ENCODE assay signal across 10 cellular contexts in genomic region chr15:80984856-80985255, GRCh38. TPM values are rescaled to one million over a fixed set of nuclear protein-coding genes. Genes with fewer than 3 reads are reported as not detected.
DNase-seq lines count a peak whose midpoint lies in the region; ATAC-seq lines count a peak whose summit lies in the region.
"Had no signal": no experiment of that assay in that cellular context is flagged by ENCODE, and none has a peak within 500 bp of the region (broad histone marks: within the 10 kb centered on the region; RNA-seq: fewer than 3 reads in every experiment).

No MANE protein-coding gene starts in this region.

- peak overlapping the region; percentile 34 for H3K27ac Mint-ChIP-seq in T-helper 1 cell treated with Interleukin-12 subunit alpha and Interleukin-12 subunit beta and Interleukin-4 antibody, amounts not matched to agents 30 μg/mL and 1 μg/mL, for 36 hours
- no peak overlapping the region for H3K27ac Mint-ChIP-seq in central memory CD8-positive, alpha-beta T cell (ENCODE audit: low read depth)

- peaks cover 45% of the 10 kb centered on the region for H3K4me1 Mint-ChIP-seq in T-helper 1 cell treated with Interleukin-12 subunit alpha and Interleukin-12 subunit beta and Interleukin-4 antibody, amounts not matched to agents 30 μg/mL and 1 μg/mL, for 36 hours (ENCODE audit: low read depth)
- peaks cover 65% of the 10 kb centered on the region for H3K4me1 Mint-ChIP-seq in central memory CD8-positive, alpha-beta T cell

- no peaks in the 10 kb centered on the region for H3K9me3 Mint-ChIP-seq in T-helper 1 cell treated with Interleukin-12 subunit alpha and Interleukin-12 subunit beta and Interleukin-4 antibody, amounts not matched to agents 30 μg/mL and 1 μg/mL, for 36 hours
- no peaks in the 10 kb centered on the region for H3K9me3 Mint-ChIP-seq in central memory CD8-positive, alpha-beta T cell

- ATAC-seq in central memory CD8-positive, alpha-beta T cell (replicated peaks; ENCODE audit: extremely low read depth, poor library complexity, severe bottlenecking): no peak
- ATAC-seq in GM18861 (IDR thresholded peaks at IDR 0.05; ENCODE audit: unreplicated experiment) (no peak), HG02763 (IDR thresholded peaks at IDR 0.05; ENCODE audit: unreplicated experiment) (no peak)
- ATAC-seq: HCT116, HepG2 had no signal

- DNase-seq in T-helper 1 cell: no peak
- DNase-seq in NOMO-1 (lab: John Stamatoyannopoulos, UW; ENCODE audit: unreplicated experiment in 2 of 2): peak; percentile 88 to 91
- DNase-seq in central memory CD8-positive, alpha-beta T cell (ENCODE audit: low spot score in 2 of 2): no peak
- peak; percentile 49 for DNase-seq in renal cortical epithelial cell (ENCODE audit: low read depth)
- DNase-seq in NCI-H2171 treated with DMSO at 0.1 percent for 48 hours (lab: John Stamatoyannopoulos, UW): no peak

- no peak overlapping the region for H3K4me3 Mint-ChIP-seq in T-helper 1 cell treated with Interleukin-12 subunit alpha and Interleukin-12 subunit beta and Interleukin-4 antibody, amounts not matched to agents 30 μg/mL and 1 μg/mL, for 36 hours
- H3K4me3 Mint-ChIP-seq in central memory CD8-positive, alpha-beta T cell: peak overlapping the region; percentile 12

- H3K36me3 Mint-ChIP-seq in T-helper 1 cell treated with Interleukin-12 subunit alpha and Interleukin-12 subunit beta and Interleukin-4 antibody, amounts not matched to agents 30 μg/mL and 1 μg/mL, for 36 hours (ENCODE audit: low read depth): peaks cover 25% of the 10 kb centered on the region
- H3K36me3 Mint-ChIP-seq in central memory CD8-positive, alpha-beta T cell (ENCODE audit: insufficient read depth): peaks cover 42% of the 10 kb centered on the region

- H3K27me3 Mint-ChIP-seq in T-helper 1 cell treated with Interleukin-12 subunit alpha and Interleukin-12 subunit beta and Interleukin-4 antibody, amounts not matched to agents 30 μg/mL and 1 μg/mL, for 36 hours (ENCODE audit: low read depth): no peaks in the 10 kb centered on the region
- H3K27me3 Mint-ChIP-seq in central memory CD8-positive, alpha-beta T cell: no peaks in the 10 kb centered on the region

RNA-seq across cellular contexts. Expression of gene MESD, which starts 4.8 kb away (rescaled TPM):
- 17.5 and 24.9 TPM in 2 replicates for total RNA-seq in renal cortical epithelial cell

RNA-seq across cellular contexts. Expression of gene TLNRD1, which starts 15.9 kb away (rescaled TPM):
- 10.8 and 17.2 TPM in 2 replicates for total RNA-seq in renal cortical epithelial cell

Comparison
In these comparisons a context has a peak if more than half of its experiments do, and no peak if none do; other contexts are left out.
1. DNase-seq: peak in NOMO-1 (2 of 2) and renal cortical epithelial cell (single experiment); none in T-helper 1 cell (0 of 5), central memory CD8-positive, alpha-beta T cell (0 of 2) and NCI-H2171 treated with DMSO at 0.1 percent for 48 hours (single experiment).